ENCODE assay signal across 21 cellular contexts in genomic region chr5:137200906-137201305, GRCh38.
"Had no signal": no experiment of that assay in that cellular context is flagged by ENCODE, and none has a peak within 500 bp of the region (broad histone marks: within the 10 kb centered on the region; RNA-seq: fewer than 3 reads in every experiment).

No MANE protein-coding gene starts in this region.

- H3K27ac Mint-ChIP-seq: activated CD4-positive, alpha-beta T cell treated with anti-CD3 and anti-CD28 coated beads, Interleukin-2, amount 10 ng/mL, durations not matched to agents 24 days and 14 days; activated CD8-positive, alpha-beta T cell treated with anti-CD3 and anti-CD28 coated beads for 36 hours; activated naive CD8-positive, alpha-beta T cell treated with anti-CD3 and anti-CD28 coated beads, Interleukin-2, amount 10 ng/mL, durations not matched to agents 7 days and 5 days; activated T-cell treated with anti-CD3 and anti-CD28 coated beads, Interleukin-2, amount 50 U/mL, for 24 hours; activated T-helper 2 cell treated with anti-CD3 and anti-CD28 coated beads, Interferon-gamma antibody, Interleukin-2, Interleukin-4, amounts not matched to agents 10 μg/mL and 5 μg/mL and 100 μg/mL, durations not matched to agents 14 hours and 24 hours and 36 hours; dendritic cell treated with granulocyte-macrophage colony-stimulating factor and Interleukin-4, amounts not matched to agents 40 ng/mL and 50 ng/mL, for 4 days; natural killer cell; stimulated activated naive B cell treated with anti-CD40 and anti-IgM and Interleukin-4, amounts not matched to agents 10 μg/mL and 1 μg/mL and 100 μg/mL, for 72 hours had no signal

- H3K9me3 ChIP-seq: esophagus squamous epithelium, spleen, upper lobe of right lung had no signal

- H3K4me1 ChIP-seq: spleen, upper lobe of right lung had no signal

- H3K36me3 Mint-ChIP-seq: activated naive CD8-positive, alpha-beta T cell treated with anti-CD3 and anti-CD28 coated beads, Interleukin-2, amount 10 ng/mL, durations not matched to agents 7 days and 5 days; natural killer cell; stimulated activated naive B cell treated with anti-CD40 and anti-IgM and Interleukin-4, amounts not matched to agents 10 μg/mL and 1 μg/mL and 100 μg/mL, for 72 hours had no signal

- H3K36me3 ChIP-seq: cardiac muscle cell, esophagus squamous epithelium, spleen, upper lobe of right lung had no signal

- ATAC-seq: activated CD8-positive, alpha-beta T cell treated with anti-CD3 and anti-CD28 coated beads for 36 hours; natural killer cell; stimulated activated naive B cell treated with anti-CD40 and anti-IgM and Interleukin-4, amounts not matched to agents 10 μg/mL and 1 μg/mL and 100 μg/mL, for 72 hours; upper lobe of right lung had no signal

- H3K27me3 ChIP-seq: cardiac muscle cell, esophagus squamous epithelium had no signal

- H3K27me3 Mint-ChIP-seq: activated CD4-positive, alpha-beta T cell treated with anti-CD3 and anti-CD28 coated beads, Interleukin-2, amount 10 ng/mL, durations not matched to agents 24 days and 14 days; activated naive CD8-positive, alpha-beta T cell treated with anti-CD3 and anti-CD28 coated beads, Interleukin-2, amount 10 ng/mL, durations not matched to agents 7 days and 5 days; dendritic cell treated with granulocyte-macrophage colony-stimulating factor and Interleukin-4, amounts not matched to agents 40 ng/mL and 50 ng/mL, for 4 days; stimulated activated naive B cell treated with anti-CD40 and anti-IgM and Interleukin-4, amounts not matched to agents 10 μg/mL and 1 μg/mL and 100 μg/mL, for 72 hours had no signal

- H3K4me3 ChIP-seq: cardiac muscle cell, esophagus squamous epithelium, spleen, upper lobe of right lung had no signal

- H3K9me3 Mint-ChIP-seq: activated CD4-positive, alpha-beta T cell treated with anti-CD3 and anti-CD28 coated beads, Interleukin-2, amount 10 ng/mL, durations not matched to agents 24 days and 14 days; activated CD8-positive, alpha-beta T cell treated with anti-CD3 and anti-CD28 coated beads for 36 hours; activated T-cell treated with anti-CD3 and anti-CD28 coated beads, Interleukin-2, amount 50 U/mL, for 24 hours; activated T-helper 2 cell treated with anti-CD3 and anti-CD28 coated beads, Interferon-gamma antibody, Interleukin-2, Interleukin-4, amounts not matched to agents 10 μg/mL and 5 μg/mL and 100 μg/mL, durations not matched to agents 14 hours and 24 hours and 36 hours; dendritic cell treated with granulocyte-macrophage colony-stimulating factor and Interleukin-4, amounts not matched to agents 40 ng/mL and 50 ng/mL, for 4 days; natural killer cell; stimulated activated naive B cell treated with anti-CD40 and anti-IgM and Interleukin-4, amounts not matched to agents 10 μg/mL and 1 μg/mL and 100 μg/mL, for 72 hours had no signal

- H3K4me1 Mint-ChIP-seq: activated CD4-positive, alpha-beta T cell treated with anti-CD3 and anti-CD28 coated beads, Interleukin-2, amount 10 ng/mL, durations not matched to agents 24 days and 14 days; activated naive CD8-positive, alpha-beta T cell treated with anti-CD3 and anti-CD28 coated beads, Interleukin-2, amount 10 ng/mL, durations not matched to agents 7 days and 5 days; natural killer cell; stimulated activated naive B cell treated with anti-CD40 and anti-IgM and Interleukin-4, amounts not matched to agents 10 μg/mL and 1 μg/mL and 100 μg/mL, for 72 hours had no signal

- H3K4me3 Mint-ChIP-seq: activated CD4-positive, alpha-beta T cell treated with anti-CD3 and anti-CD28 coated beads, Interleukin-2, amount 10 ng/mL, durations not matched to agents 24 days and 14 days; activated CD8-positive, alpha-beta T cell treated with anti-CD3 and anti-CD28 coated beads for 36 hours; activated naive CD8-positive, alpha-beta T cell treated with anti-CD3 and anti-CD28 coated beads, Interleukin-2, amount 10 ng/mL, durations not matched to agents 7 days and 5 days; activated T-cell treated with anti-CD3 and anti-CD28 coated beads, Interleukin-2, amount 50 U/mL, for 24 hours; dendritic cell treated with granulocyte-macrophage colony-stimulating factor and Interleukin-4, amounts not matched to agents 40 ng/mL and 50 ng/mL, for 4 days; natural killer cell; stimulated activated naive B cell treated with anti-CD40 and anti-IgM and Interleukin-4, amounts not matched to agents 10 μg/mL and 1 μg/mL and 100 μg/mL, for 72 hours had no signal

- DNase-seq: activated CD4-positive, alpha-beta T cell treated with anti-CD3 and anti-CD28 coated beads, Interleukin-2, amount 10 ng/mL, durations not matched to agents 24 days and 14 days; activated CD4-positive, CD25-positive, alpha-beta regulatory T cell; activated CD8-positive, alpha-beta T cell treated with anti-CD3 and anti-CD28 coated beads for 36 hours; activated naive CD4-positive, alpha-beta T cell treated with Interleukin-2 at 50 U/mL for 16 hours; activated naive CD8-positive, alpha-beta T cell treated with anti-CD3 and anti-CD28 coated beads, Interleukin-2, amount 10 ng/mL, durations not matched to agents 7 days and 5 days; activated T-cell treated with anti-CD3 and anti-CD28 coated beads, Interleukin-2, amount 50 U/mL, for 24 hours; effector memory CD4-positive, alpha-beta T cell; esophagus squamous epithelium; kidney glomerular epithelial cell; mesenchymal stem cell; natural killer cell; retina; spleen; stimulated activated CD4-positive, alpha-beta T cell treated with anti-CD3 and anti-CD28 coated beads, Interleukin-4, amount 100 ng/mL, for 4 hours; stimulated activated naive B cell treated with anti-CD40 and anti-IgM and Interleukin-4, amounts not matched to agents 10 μg/mL and 1 μg/mL and 100 μg/mL, for 72 hours; T-helper 1 cell; T-helper 9 cell; upper lobe of right lung had no signal

- H3K27ac ChIP-seq: cardiac muscle cell, esophagus squamous epithelium, spleen, upper lobe of right lung had no signal
